ENCODE assay signal across 17 cellular contexts in genomic region chr10:101055416-101055815, GRCh38. TPM values are rescaled to one million over a fixed set of nuclear protein-coding genes. Genes with fewer than 3 reads are reported as not detected.
DNase-seq lines count a peak whose midpoint lies in the region; ATAC-seq and TF ChIP-seq lines count a peak whose summit lies in the region.
"Had no signal": no experiment of that assay in that cellular context is flagged by ENCODE, and none has a peak within 500 bp of the region (broad histone marks: within the 10 kb centered on the region; RNA-seq: fewer than 3 reads in every experiment).

No MANE protein-coding gene starts in this region.

- peaks cover 34% of the 10 kb centered on the region for H3K36me3 ChIP-seq in BLaER1
- no peaks in the 10 kb centered on the region for H3K36me3 ChIP-seq in PC-3 (ENCODE audit: low read depth, low read length)
- H3K36me3 ChIP-seq: esophagus muscularis mucosa, heart left ventricle, ovary, vagina had no signal

- intact Hi-C loops in PC-3 (cut with micrococcal nuclease), result no loop called here
- intact Hi-C loops in dorsolateral prefrontal cortex (cut with DNase I), result no loop called here

- BruUV-seq in PC-3 (replicated peaks; lab: Mats Ljungman, UMichigan), result no TSS peak

- H3K4me3 ChIP-seq in BLaER1, result no peak overlapping the region
- H3K4me3 ChIP-seq in PC-3 (ENCODE audit: low read length), result no peak overlapping the region
- no peak overlapping the region for H3K4me3 ChIP-seq in dorsolateral prefrontal cortex
- H3K4me3 ChIP-seq: esophagus muscularis mucosa, heart left ventricle, ovary, vagina had no signal

- H3K4me2 ChIP-seq in BLaER1, result peak overlapping the region; percentile 95
- no peak overlapping the region for H3K4me2 ChIP-seq in PC-3 (ENCODE audit: low read length)

- H3K4me1 ChIP-seq in BLaER1 (peaks cover 72% of the 10 kb centered on the region), PC-3 (ENCODE audit: insufficient read depth, low read length) (peaks cover 26% of the 10 kb centered on the region), foreskin keratinocyte (peaks cover 7% of the 10 kb centered on the region)

- peaks cover 66% of the 10 kb centered on the region for H3K79me2 ChIP-seq in PC-3 (ENCODE audit: low read length)

- in situ Hi-C loops in GM13977 (cut with MboI; ENCODE audit: low pct_unique_long_range_greater_than_20kb, low sequenced_read_pairs, unreplicated experiment), result no loop called here

- TF ChIP-seq CTCF in GM13977 (IDR thresholded peaks at IDR 0.05; ENCODE audit: extremely low read depth, insufficient read depth, missing control alignments) (peak; percentile 30), PC-3 (conservative IDR thresholded peaks at IDR 0.05; ENCODE audit: low read depth, low read length) (peak; percentile 37; the same call in 1 of the 2 replicates), foreskin keratinocyte (conservative IDR thresholded peaks at IDR 0.05) (peak; percentile 30), dorsolateral prefrontal cortex (IDR thresholded peaks at IDR 0.05 in 54 of 56, conservative IDR thresholded peaks at IDR 0.05 in 2 of 56; ENCODE audit: low read depth in 1 of 56, partially characterized antibody in 56 of 56) (no peak)

- POLR2A ChIA-PET in PC-3 (lab: Charles Lee; ENCODE audit: unreplicated experiment), result no interaction called here

- ATAC-seq in PC-3 (no peak), foreskin keratinocyte (no peak), GM21360 (IDR thresholded peaks at IDR 0.05; ENCODE audit: unreplicated experiment) (no peak)
- ATAC-seq: activated T-cell treated with anti-CD3 and anti-CD28 coated beads, Interleukin-2, amount 50 U/mL, for 4 hours; heart left ventricle had no signal

- H3K9me3 ChIP-seq in BLaER1, result no peaks in the 10 kb centered on the region
- H3K9me3 ChIP-seq in PC-3 (ENCODE audit: low read length), result no peaks in the 10 kb centered on the region
- H3K9me3 ChIP-seq: esophagus muscularis mucosa, heart left ventricle, ovary, vagina had no signal

- peaks cover 41% of the 10 kb centered on the region for H4K20me1 ChIP-seq in BLaER1
- H4K20me1 ChIP-seq in PC-3 (ENCODE audit: low read length), result no peaks in the 10 kb centered on the region

- H3K27me3 ChIP-seq in BLaER1 (no peaks in the 10 kb centered on the region), PC-3 (ENCODE audit: low read length) (no peaks in the 10 kb centered on the region), foreskin keratinocyte (peaks cover 3% of the 10 kb centered on the region), dorsolateral prefrontal cortex (peaks cover 0 to 48% (median 24%) of the 10 kb centered on the region in 45 donors)
- H3K27me3 ChIP-seq: ovary, vagina had no signal

- H3K27ac ChIP-seq in BLaER1, result no peak overlapping the region
- no peak overlapping the region for H3K27ac ChIP-seq in PC-3 (ENCODE audit: low read length)
- no peak overlapping the region for H3K27ac ChIP-seq in foreskin keratinocyte
- no peak overlapping the region for H3K27ac ChIP-seq in dorsolateral prefrontal cortex
- H3K27ac ChIP-seq: esophagus muscularis mucosa, heart left ventricle, ovary, vagina had no signal

- DNase-seq in GM13977 (ENCODE audit: low spot score) (no peak), PC-3 (no peak), foreskin keratinocyte (no peak), dorsolateral prefrontal cortex (no peak), T-helper 1 cell (no peak)
- DNase-seq in activated CD8-positive, alpha-beta memory T cell treated with anti-CD3 and anti-CD28 coated beads for 24 hours, result no peak
- DNase-seq: activated CD4-positive, alpha-beta memory T cell treated with anti-CD3 and anti-CD28 coated beads for 36 hours; activated T-cell treated with anti-CD3 and anti-CD28 coated beads, Interleukin-2, amount 50 U/mL, for 4 hours; heart left ventricle; NCI-H1048; NCI-H82; ovary; stimulated activated CD4-positive, alpha-beta T cell treated with anti-CD3 and anti-CD28 coated beads, Interleukin-4, amount 100 ng/mL, for 1 hour had no signal

- no peak overlapping the region for H3K9ac ChIP-seq in BLaER1
- no peak overlapping the region for H3K9ac ChIP-seq in PC-3 (ENCODE audit: low read length)

- H3F3A ChIP-seq in PC-3 (ENCODE audit: low read length, unreplicated experiment), result no peaks in the 10 kb centered on the region

- CTCF ChIA-PET in PC-3 (lab: Charles Lee), result interaction anchor here (0.8 kb wide), 1 partner anchor 36 kb away, joined by 3 read pairs; no protein-coding TSS in a partner anchor

- no peak overlapping the region for H2AFZ ChIP-seq in PC-3 (ENCODE audit: low read length)

- no peaks in the 10 kb centered on the region for H3K9me2 ChIP-seq in PC-3 (replicated peaks; ENCODE audit: low read length)

RNA-seq across cellular contexts. Expression of gene KAZALD1, which starts 6.4 kb away (rescaled TPM):
- total RNA-seq in PC-3 (2014; rRNA removed) (24.9 and 25.1 TPM in 2 replicates), foreskin keratinocyte (0.27 and 0.32 TPM in 2 replicates), dorsolateral prefrontal cortex (1 to 10 TPM in 105 of 120 experiments, under 1 TPM in 15; 0.37 to 6.3 (median 1.9) TPM)
- polyA plus RNA-seq in foreskin keratinocyte, result 0.26 and 0.37 TPM in 2 replicates

RNA-seq across cellular contexts. Expression of gene SFXN3, which starts 24.4 kb away (rescaled TPM):
- 46.7 and 63.7 TPM in 2 replicates for total RNA-seq in PC-3 (2014; rRNA removed)
- 38.8 and 46.0 TPM in 2 replicates for total RNA-seq in foreskin keratinocyte
- polyA plus RNA-seq in foreskin keratinocyte, result 24.1 and 27.9 TPM in 2 replicates
- total RNA-seq in dorsolateral prefrontal cortex, result 100 to 1,000 TPM in 7 of 120 experiments, 10 to 100 TPM in 113; 53.8 to 127 (median 83.8) TPM

RNA-seq across cellular contexts. Expression of gene PDZD7, which starts 24.5 kb away (rescaled TPM):
- total RNA-seq in PC-3 (2014; rRNA removed) (2.5 and 2.8 TPM in 2 replicates), foreskin keratinocyte (0.85 TPM in 2 replicates), dorsolateral prefrontal cortex (10 to 100 TPM; 11.3 to 42.8 (median 23.8) TPM)
- 0.61 and 0.82 TPM in 2 replicates for polyA plus RNA-seq in foreskin keratinocyte

RNA-seq across cellular contexts. Expression of gene LZTS2, which starts 55.8 kb away (rescaled TPM):
- 58.3 and 67.2 TPM in 2 replicates for total RNA-seq in PC-3 (2014; rRNA removed)
- total RNA-seq in foreskin keratinocyte, result 38.0 and 39.8 TPM in 2 replicates
- polyA plus RNA-seq in foreskin keratinocyte, result 30.5 and 30.9 TPM in 2 replicates
- 100 to 1,000 TPM in 1 of 120 experiments, 10 to 100 TPM in 119; 37.0 to 129 (median 54.7) TPM for total RNA-seq in dorsolateral prefrontal cortex

Comparison
In these comparisons a context has a peak if more than half of its experiments do, and no peak if none do; other contexts are left out.
1. CTCF ChIP-seq: peak in GM13977 (single experiment), PC-3 (single experiment) and foreskin keratinocyte (single experiment); none in dorsolateral prefrontal cortex (0 of 56).